ENCODE assay signal across 11 cellular contexts in the genomic region with DNA sequence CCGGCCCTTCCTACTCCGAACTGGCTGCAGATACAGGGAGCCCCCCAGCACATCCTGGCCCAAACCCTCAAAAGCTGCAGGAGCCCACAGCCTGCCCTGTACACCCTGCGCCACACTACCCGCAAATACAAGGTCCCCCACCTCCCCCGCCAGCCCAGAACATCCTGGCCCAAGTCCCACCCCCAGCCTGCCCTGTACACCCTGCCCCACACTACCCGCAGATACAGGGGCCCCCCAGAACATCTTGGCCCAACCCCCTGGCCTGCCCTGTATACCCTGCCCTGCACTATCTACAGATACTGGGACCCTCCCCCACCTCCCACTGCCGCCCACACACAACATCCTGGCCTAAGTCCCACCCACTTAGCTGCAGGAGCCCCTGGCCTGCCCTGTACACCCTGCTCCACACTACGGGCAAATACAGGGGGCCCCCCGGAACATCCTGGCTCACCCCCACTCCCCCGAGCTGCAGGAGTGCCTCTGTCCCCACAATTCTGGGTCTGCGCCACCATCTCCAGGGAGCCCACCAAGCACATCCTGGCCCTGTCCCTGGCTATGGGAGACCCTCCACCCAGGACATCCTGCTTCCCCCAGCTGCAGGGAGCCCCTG. TPM values are rescaled to one million over a fixed set of nuclear protein-coding genes. Genes with fewer than 3 reads are reported as not detected.
DNase-seq lines count a peak whose midpoint lies in the region; ATAC-seq, FAIRE-seq and TF ChIP-seq lines count a peak whose summit lies in the region.
"Had no signal": no experiment of that assay in that cellular context is flagged by ENCODE, and none has a peak within 500 bp of the region (broad histone marks: within the 10 kb centered on the region; RNA-seq: fewer than 3 reads in every experiment).

No MANE protein-coding gene starts in this region.

- TF ChIP-seq CTCF in A673 (conservative IDR thresholded peaks at IDR 0.05; ENCODE audit: low read depth, low read length) (no peak), H1 (IDR thresholded peaks at IDR 0.05; ENCODE audit: control extremely low read depth in 1 of 3, insufficient read depth in 1 of 3, low read depth in 1 of 3, low read length in 3 of 3) (no peak)

- H2AFZ ChIP-seq in H1 (ENCODE audit: low read length): no peak overlapping the region

- H3K9me3 ChIP-seq in A673 (ENCODE audit: low read depth, low read length, poor library complexity, severe bottlenecking): no peaks in the 10 kb centered on the region
- no peaks in the 10 kb centered on the region for H3K9me3 ChIP-seq in H1 (ENCODE audit: insufficient read depth in 2 of 2, low read depth in 1 of 2, low read length in 1 of 2)
- no peaks in the 10 kb centered on the region for H3K9me3 ChIP-seq in naive thymus-derived CD4-positive, alpha-beta T cell (ENCODE audit: control insufficient read depth in 2 of 3, low read length in 3 of 3)
- H3K9me3 ChIP-seq: ascending aorta had no signal

- H3K27me3 ChIP-seq in A673 (replicated peaks; ENCODE audit: insufficient read depth, low read depth, low read length, poor library complexity) (no peaks in the 10 kb centered on the region), H1 (replicated peaks in 1 of 4; ENCODE audit: control insufficient read depth in 3 of 4, extremely low read depth in 1 of 4, insufficient read depth in 3 of 4, low read length in 3 of 4) (no peaks in the 10 kb centered on the region)
- no peaks in the 10 kb centered on the region for H3K27me3 ChIP-seq in naive thymus-derived CD4-positive, alpha-beta T cell (ENCODE audit: control insufficient read depth in 2 of 2, insufficient read depth in 2 of 2, low read length in 2 of 2)
- H3K27me3 ChIP-seq: ascending aorta had no signal

- BruUV-seq in A673 (replicated peaks; lab: Mats Ljungman, UMichigan): no TSS peak

- 0 out of 2 replicates have a peak, but pooled peaks cover 7% of the 10 kb centered on the region for H3K23me2 ChIP-seq in H1 (ENCODE audit: low read depth, low read length)

- DNase-seq in A673 (ENCODE audit: low spot score) (no peak), H1 (ENCODE audit: low read depth in 1 of 2, low spot score in 2 of 2) (no peak), HK-2 (ENCODE audit: unreplicated experiment) (no peak), NCI-H345 (lab: John Stamatoyannopoulos, UW) (no peak)
- DNase-seq in naive thymus-derived CD4-positive, alpha-beta T cell: no peak
- DNase-seq: NCI-H526 had no signal

- no peaks in the 10 kb centered on the region for H3K9me3 Mint-ChIP-seq in naive thymus-derived CD4-positive, alpha-beta T cell
- H3K9me3 Mint-ChIP-seq: nephron had no signal

- peak overlapping the region; percentile 97 for H3K14ac ChIP-seq in H1 (ENCODE audit: insufficient read length)

- FAIRE-seq in H1 (lab: Jason Lieb, UNC): no peak

- H3K18ac ChIP-seq in H1 (ENCODE audit: extremely low read depth, low read length): peak overlapping the region; percentile 98

- peaks cover 15 to 37% of the 10 kb centered on the region in 2 experiments for H4K20me1 ChIP-seq in H1 (replicated peaks in 1 of 2; ENCODE audit: control insufficient read depth in 1 of 2, insufficient read depth in 2 of 2, low read length in 2 of 2)

- H3K23ac ChIP-seq in H1 (ENCODE audit: insufficient read length): no peak overlapping the region

- H4K8ac ChIP-seq in H1 (ENCODE audit: extremely low read depth, insufficient read depth, low read length): peak overlapping the region; percentile 82

- H3K36me3 ChIP-seq in A673 (ENCODE audit: insufficient read depth, low read length, poor library complexity, severe bottlenecking) (peaks cover 18% of the 10 kb centered on the region), H1 (ENCODE audit: control insufficient read depth in 2 of 4, insufficient read depth in 4 of 4, low read length in 3 of 4) (peaks cover 6 to 54% (median 13%) of the 10 kb centered on the region in 4 experiments; a peak in 7 of 8 replicates)
- H3K36me3 ChIP-seq in naive thymus-derived CD4-positive, alpha-beta T cell (ENCODE audit: control insufficient read depth in 2 of 3, insufficient read depth in 3 of 3, low read length in 3 of 3): peaks cover 0 to 61% (median 0%) of the 10 kb centered on the region in 3 experiments

- POLR2A ChIA-PET in A673 (lab: Charles Lee; ENCODE audit: low non-redundant PET) (no interaction called here), H1 (lab: Charles Lee; ENCODE audit: partially characterized antibody) (interaction anchor here (0.6 to 3.9 kb wide), 16 partner anchors 9 to 593 kb away, joined by 3 to 54 read pairs (median 4); a partner anchor contains a TSS)
- POLR2A ChIA-PET in naive thymus-derived CD4-positive, alpha-beta T cell (lab: Charles Lee): no interaction called here

- TF ChIP-seq RAD21 in Ishikawa (IDR thresholded peaks at IDR 0.05; ENCODE audit: low read depth): no peak
- no peak for TF ChIP-seq RAD21 in H1 (IDR thresholded peaks at IDR 0.05 in 1 of 2, conservative IDR thresholded peaks at IDR 0.05 in 1 of 2; ENCODE audit: low read depth in 2 of 2, low read length in 2 of 2)

- H4K91ac ChIP-seq in H1 (replicated peaks; ENCODE audit: insufficient read length, low read length): peak overlapping the region; percentile 100

- H3K4me1 ChIP-seq in A673 (ENCODE audit: insufficient read depth, low read length, poor library complexity, severe bottlenecking): peaks cover 6% of the 10 kb centered on the region
- H3K4me1 ChIP-seq in H1 (replicated peaks in 1 of 4; ENCODE audit: control insufficient read depth in 3 of 4, insufficient read depth in 4 of 4, low read length in 3 of 4): peaks cover 17 to 76% (median 59%) of the 10 kb centered on the region in 4 experiments
- H3K4me1 ChIP-seq in naive thymus-derived CD4-positive, alpha-beta T cell (ENCODE audit: control insufficient read depth in 2 of 2, insufficient read depth in 2 of 2, low read length in 2 of 2): peaks cover 0 to 58% of the 10 kb centered on the region in 2 donors

- peak; percentile 11 for ATAC-seq in naive thymus-derived CD4-positive, alpha-beta T cell
- ATAC-seq in HG02970 (IDR thresholded peaks at IDR 0.05; ENCODE audit: low FRiP score, unreplicated experiment): no peak
- ATAC-seq in HG02571 (IDR thresholded peaks at IDR 0.05; ENCODE audit: unreplicated experiment): no peak

- H2BK5ac ChIP-seq in H1 (ENCODE audit: low read depth, low read length): peak overlapping the region; percentile 100

- H3K27ac ChIP-seq in A673 (ENCODE audit: low read depth, low read length, poor library complexity, severe bottlenecking): peak overlapping the region; percentile 56
- H3K27ac ChIP-seq in H1 (ENCODE audit: low read depth, low read length): peak overlapping the region; percentile 95
- no peak overlapping the region for H3K27ac ChIP-seq in naive thymus-derived CD4-positive, alpha-beta T cell (ENCODE audit: low read depth, low read length)
- H3K27ac ChIP-seq: ascending aorta had no signal

- peaks cover 41 to 86% of the 10 kb centered on the region in 2 experiments for H3K79me2 ChIP-seq in H1 (ENCODE audit: control insufficient read depth in 1 of 2, insufficient read depth in 2 of 2, low read length in 2 of 2)

- intact Hi-C loops in A673 (cut with micrococcal nuclease; ENCODE audit: unreplicated experiment): no loop called here
- intact Hi-C loops in naive thymus-derived CD4-positive, alpha-beta T cell (cut with micrococcal nuclease): no loop called here

- CTCF ChIA-PET in A673 (lab: Charles Lee): no interaction called here
- CTCF ChIA-PET in H1 (lab: Charles Lee; ENCODE audit: partially characterized antibody): interaction anchor here (0.8 to 3.0 kb wide), 5 partner anchors 9 to 79 kb away, joined by 3 to 10 read pairs (median 3); no protein-coding TSS in a partner anchor
- CTCF ChIA-PET in naive thymus-derived CD4-positive, alpha-beta T cell (lab: Charles Lee): no interaction called here

- no peaks in the 10 kb centered on the region for H3K27me3 Mint-ChIP-seq in naive thymus-derived CD4-positive, alpha-beta T cell

- H2BK12ac ChIP-seq in H1 (ENCODE audit: low read depth, low read length): peak overlapping the region; percentile 90

- peaks cover 29% of the 10 kb centered on the region for H3K79me1 ChIP-seq in H1 (ENCODE audit: low read depth, low read length)

- H3K4ac ChIP-seq in H1 (replicated peaks; ENCODE audit: insufficient read length, low read depth, low read length): peak overlapping the region; percentile 99

- H3K4me3 ChIP-seq in A673 (ENCODE audit: low read depth, low read length, poor library complexity, severe bottlenecking): no peak overlapping the region
- peak overlapping the region in 2 of 4 experiments; percentile 14 to 46; a peak in 4 of 8 replicates for H3K4me3 ChIP-seq in H1 (ENCODE audit: extremely low read depth in 1 of 4, insufficient read depth in 2 of 4, low read depth in 3 of 4, low read length in 4 of 4)
- no peak overlapping the region for H3K4me3 ChIP-seq in naive thymus-derived CD4-positive, alpha-beta T cell (ENCODE audit: low read length)
- H3K4me3 ChIP-seq: ascending aorta had no signal

- no peak overlapping the region for H3K4me3 Mint-ChIP-seq in naive thymus-derived CD4-positive, alpha-beta T cell
- H3K4me3 Mint-ChIP-seq: nephron had no signal

- H2BK20ac ChIP-seq in H1 (ENCODE audit: low read length): peak overlapping the region; percentile 100

- TF ChIP-seq EP300 in Ishikawa (IDR thresholded peaks at IDR 0.05; ENCODE audit: borderline replicate concordance): no peak
- TF ChIP-seq EP300 in H1 (IDR thresholded peaks at IDR 0.05; ENCODE audit: borderline replicate concordance in 1 of 2, low read depth in 2 of 2, low read length in 2 of 2): no peak

- peak overlapping the region; percentile 91 for H3K56ac ChIP-seq in H1 (replicated peaks; ENCODE audit: insufficient read length, low read depth, low read length)

- peak overlapping the region; percentile 48 to 64 for H3K4me2 ChIP-seq in H1 (ENCODE audit: insufficient read depth in 1 of 2, low read depth in 2 of 2, low read length in 2 of 2)

- H3K4me1 Mint-ChIP-seq in naive thymus-derived CD4-positive, alpha-beta T cell: peaks cover 0 to 33% (median 13%) of the 10 kb centered on the region in 7 donors

- no peak overlapping the region for H3K27ac Mint-ChIP-seq in naive thymus-derived CD4-positive, alpha-beta T cell
- H3K27ac Mint-ChIP-seq: nephron had no signal

- H3K9ac ChIP-seq in H1 (replicated peaks in 1 of 4; ENCODE audit: extremely low read depth in 1 of 4, low read depth in 3 of 4, low read length in 3 of 4): peak overlapping the region in 2 of 4 experiments; percentile 63 to 65; a peak in 4 of 7 replicates

- peaks cover 0 to 8% (median 3%) of the 10 kb centered on the region in 5 donors for H3K36me3 Mint-ChIP-seq in naive thymus-derived CD4-positive, alpha-beta T cell

- peak overlapping the region; percentile 95 for H4K5ac ChIP-seq in H1 (ENCODE audit: insufficient read length, low read depth, low read length)

- H2BK120ac ChIP-seq in H1 (replicated peaks; ENCODE audit: low read depth, low read length): peak overlapping the region; percentile 97

- WGBS in H1 (ENCODE audit: extremely low coverage in 1 of 2, insufficient coverage in 1 of 2, insufficient read length in 1 of 2, insufficient replicate concordance in 2 of 2, low coverage in 1 of 2, low lambda C conversion rate in 2 of 2, missing lambda C conversion rate in 1 of 2), 2 experiments: 30% methylated on average over 10 of the region's 11 CpGs; no CpG with 5 or more reads in 1 of the 2 experiments

- H2AK5ac ChIP-seq in H1 (ENCODE audit: low read depth, low read length): peak overlapping the region; percentile 100

- peak overlapping the region; percentile 100 for H2BK15ac ChIP-seq in H1 (ENCODE audit: low read length)

- TF ChIP-seq POLR2A in H1 (IDR thresholded peaks at IDR 0.05; ENCODE audit: control extremely low read depth in 1 of 2, low read depth in 2 of 2, low read length in 2 of 2): no peak; a peak in 1 of 3 replicates

RNA-seq across cellular contexts. Expression of a gene that starts 8.3 kb away (rescaled TPM):
- total RNA-seq in A673 (2021): 86.9 and 97.3 TPM in 2 replicates
- 260 and 266 TPM in 2 replicates for total RNA-seq in H1 (2021; fragmentation: NEBNext Ultra II Directional; extraction: Animal tissue kit (Norgen Biotek cat#: 25700))
- polyA plus RNA-seq in H1 (2011; rRNA removed): 107 and 168 TPM in 2 replicates
- 145 TPM for polyA plus RNA-seq in H1 (2011; cell fraction: cytosol; rRNA removed)
- 161 TPM for polyA plus RNA-seq in H1 (2011; cell fraction: nucleus; rRNA removed)
- polyA plus RNA-seq in H1 (2012, experiment 1 of 2): 129 to 148 TPM (median 136 TPM) in 4 replicates
- polyA plus RNA-seq in H1 (2012, experiment 2 of 2): 146 TPM
- 245 TPM for polyA plus RNA-seq in H1 (2013, experiment 1 of 2)
- polyA plus RNA-seq in H1 (2013, experiment 2 of 2): 311 TPM
- 76.4 and 90.5 TPM in 2 replicates for polyA minus RNA-seq in H1 (2011; rRNA and poly(A)+ RNA removed)
- 92.9 TPM for polyA minus RNA-seq in H1 (2011; cell fraction: cytosol; rRNA and poly(A)+ RNA removed)
- polyA minus RNA-seq in H1 (2011; cell fraction: nucleus; rRNA and poly(A)+ RNA removed): 64.8 TPM
- 10 to 100 TPM; 29.4 to 89.4 (median 49.7) TPM for total RNA-seq in naive thymus-derived CD4-positive, alpha-beta T cell
- polyA plus RNA-seq in naive thymus-derived CD4-positive, alpha-beta T cell: 10 to 100 TPM in 1 of 2 donors, 1 to 10 TPM in 1; 9.9 to 23.5 TPM
